ENCODE assay signal across 8 cellular contexts in genomic region chr17:1108810-1109605, GRCh38.
DNase-seq lines count a peak whose midpoint lies in the region; ATAC-seq and TF ChIP-seq lines count a peak whose summit lies in the region.

No MANE protein-coding gene starts in this region.

- H3K4me1 ChIP-seq in NT2/D1 (ENCODE audit: insufficient read depth, insufficient read length) (peaks cover 20% of the 10 kb centered on the region), neural progenitor cell (peaks cover 21% of the 10 kb centered on the region), tibial nerve (peaks cover 0 to 58% (median 38%) of the 10 kb centered on the region in 4 donors)

- peaks cover 13% of the 10 kb centered on the region for H3F3A ChIP-seq in neural progenitor cell (ENCODE audit: low read depth)

- H2AFZ ChIP-seq in neural progenitor cell (replicated peaks), result no peak overlapping the region

- TF ChIP-seq POLR2A in tibial nerve (IDR thresholded peaks at IDR 0.05), result no peak

- peaks cover 50% of the 10 kb centered on the region for H3K4me1 Mint-ChIP-seq in neural progenitor cell

- H3K27me3 ChIP-seq in NT2/D1 (ENCODE audit: insufficient read depth, insufficient read length), result peaks cover 20% of the 10 kb centered on the region
- peaks cover 14% of the 10 kb centered on the region for H3K27me3 ChIP-seq in neural progenitor cell
- no peaks in the 10 kb centered on the region for H3K27me3 ChIP-seq in tibial nerve

- no peaks in the 10 kb centered on the region for H3K79me2 ChIP-seq in neural progenitor cell (ENCODE audit: low read depth)

- H3K27ac ChIP-seq in neural progenitor cell (no peak overlapping the region), tibial nerve (peak overlapping the region; percentile 68 to 93 (median 91))

- H3K36me3 Mint-ChIP-seq in neural progenitor cell, result peaks cover 2% of the 10 kb centered on the region

- H3K9me3 ChIP-seq in NT2/D1 (ENCODE audit: insufficient read depth, low read length) (no peaks in the 10 kb centered on the region; the same call in 1 of the 2 replicates), neural progenitor cell (ENCODE audit: low read depth) (no peaks in the 10 kb centered on the region), tibial nerve (no peaks in the 10 kb centered on the region)

- TF ChIP-seq EP300 in tibial nerve (IDR thresholded peaks at IDR 0.05), result no peak

- H3K4me3 Mint-ChIP-seq in neural progenitor cell, result peak overlapping the region; percentile 86

- peaks cover 17% of the 10 kb centered on the region for H4K20me1 ChIP-seq in neural progenitor cell (ENCODE audit: low read depth)

- in situ Hi-C loops in ACHN (cut with HindIII; ENCODE audit: low pct_ligation_motif_present, low pct_unique_long_range_greater_than_20kb, low sequenced_read_pairs), result no loop called here

- no peak overlapping the region for H3K27ac Mint-ChIP-seq in neural progenitor cell

- peak overlapping the region; percentile 99 for H3K4me2 ChIP-seq in neural progenitor cell

- 0 to 1% methylated on average over 42 to 54 of the region's 99 CpGs for WGBS in tibial nerve, 2 donors

- DNase-seq in ACHN, result peak; percentile 60
- DNase-seq in NT2/D1 (ENCODE audit: low read depth, low spot score), result no peak
- peak; percentile 67 for DNase-seq in activated T-helper 1 cell treated with Interleukin-2 at 50 U/mL for 16 hours (ENCODE audit: low read depth)
- DNase-seq in fibroblast of mammary gland (ENCODE audit: low read depth), result peak; percentile 40
- DNase-seq in neural progenitor cell (ENCODE audit: low spot score), result peak; percentile 68
- peak in 1 of 2 donors; percentile 20 for DNase-seq in tibial nerve (ENCODE audit: low spot score in 2 of 2)
- no peak for DNase-seq in kidney glomerular epithelial cell (lab: John Stamatoyannopoulos, UW)

- H3K9me3 Mint-ChIP-seq in neural progenitor cell, result no peaks in the 10 kb centered on the region

- H3K4me3 ChIP-seq in NT2/D1 (ENCODE audit: insufficient read length, low read depth), result peak overlapping the region; percentile 40
- peak overlapping the region; percentile 70 for H3K4me3 ChIP-seq in fibroblast of mammary gland (ENCODE audit: control insufficient read depth, low read depth, low read length)
- H3K4me3 ChIP-seq in neural progenitor cell, result peak overlapping the region; percentile 73
- peak overlapping the region; percentile 69 to 92 (median 80) for H3K4me3 ChIP-seq in tibial nerve

- H3K27me3 Mint-ChIP-seq in neural progenitor cell (ENCODE audit: insufficient read depth, low read depth), result peaks cover 2% of the 10 kb centered on the region

- H3K9ac ChIP-seq in NT2/D1 (ENCODE audit: insufficient read length, low read depth) (peak overlapping the region; percentile 72), neural progenitor cell (peak overlapping the region; percentile 62)

- ATAC-seq in GM19452 (IDR thresholded peaks at IDR 0.05; ENCODE audit: unreplicated experiment), result peak; percentile 55

- TF ChIP-seq CTCF in fibroblast of mammary gland (conservative IDR thresholded peaks at IDR 0.05; ENCODE audit: control insufficient read depth, insufficient read depth, low read depth, low read length) (no peak), neural progenitor cell (IDR thresholded peaks at IDR 0.05) (no peak), tibial nerve (IDR thresholded peaks at IDR 0.05) (no peak)

- peaks cover 12% of the 10 kb centered on the region for H3K36me3 ChIP-seq in NT2/D1 (ENCODE audit: insufficient read depth, insufficient read length, low read length)
- H3K36me3 ChIP-seq in neural progenitor cell, result no peaks in the 10 kb centered on the region
- H3K36me3 ChIP-seq in tibial nerve, result peaks cover 0 to 6% (median 0%) of the 10 kb centered on the region in 3 donors

Comparison
In these comparisons a context has a peak if more than half of its experiments do, and no peak if none do; other contexts are left out.
1. DNase-seq: peak in ACHN (single experiment), activated T-helper 1 cell treated with Interleukin-2 at 50 U/mL for 16 hours (single experiment), fibroblast of mammary gland (single experiment) and neural progenitor cell (single experiment); none in NT2/D1 (single experiment) and kidney glomerular epithelial cell (single experiment).
2. Peak in every context shown above with its lines, with median percentiles within 50 percentile points of each other: H3K4me3 ChIP-seq.